ENCODE assay signal across 8 cellular contexts in the genomic region with DNA sequence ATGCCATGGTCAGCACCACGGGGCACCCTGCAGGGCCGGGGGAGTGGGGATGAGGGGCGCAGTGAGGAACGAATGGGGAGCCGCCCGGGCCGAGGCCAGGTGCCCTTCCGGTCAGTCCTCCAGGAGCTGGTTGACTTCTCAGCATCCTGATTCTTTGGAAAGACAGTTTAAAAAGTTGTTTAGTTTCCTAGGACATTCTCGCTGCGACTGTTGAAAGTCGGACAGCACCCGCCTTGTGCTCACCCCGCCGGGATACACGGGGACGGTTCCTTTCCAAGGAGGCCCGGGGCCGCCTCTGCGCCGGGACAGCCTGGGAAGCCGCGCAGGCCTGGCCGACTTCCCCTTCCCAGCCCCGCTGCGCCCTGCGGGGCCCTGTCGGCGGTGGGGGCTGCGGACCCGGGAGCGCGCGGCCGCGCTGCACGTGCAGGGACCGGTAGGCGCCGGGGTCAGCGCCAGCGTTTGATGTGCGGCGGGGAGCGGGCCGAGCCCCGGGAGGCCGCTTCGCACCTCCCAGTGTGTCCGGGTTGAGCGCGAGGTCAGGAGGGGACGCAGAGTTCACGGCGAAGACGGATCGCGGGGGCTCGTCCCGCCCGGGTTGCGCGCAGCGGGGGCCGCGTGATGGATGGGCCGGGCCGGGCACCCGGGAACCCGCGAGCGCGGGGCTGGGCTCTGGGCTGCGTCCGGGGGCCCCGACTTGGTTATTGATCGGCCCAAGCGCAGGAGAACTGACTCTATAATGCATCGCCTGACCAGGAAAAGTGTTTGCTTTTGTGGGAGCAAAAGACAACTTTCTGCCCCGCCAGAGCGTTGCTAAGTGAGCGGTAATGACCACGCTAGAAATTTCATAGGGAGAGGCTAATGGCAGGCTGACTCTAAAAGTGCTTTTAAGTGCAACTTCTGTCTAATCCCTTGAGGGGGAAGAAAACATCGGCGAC. TPM values are rescaled to one million over a fixed set of nuclear protein-coding genes. Genes with fewer than 3 reads are reported as not detected.
DNase-seq lines count a peak whose midpoint lies in the region; ATAC-seq, FAIRE-seq and TF ChIP-seq lines count a peak whose summit lies in the region.

No MANE protein-coding gene starts in this region.

- H3K4me3 Mint-ChIP-seq in T-cell: peak overlapping the region; percentile 56 to 72 (median 61)

- ATAC-seq in T-cell (replicated peaks in 1 of 4): peak; percentile 40 to 62 (median 40)
- peak; percentile 74 for ATAC-seq in omental fat pad (ENCODE audit: low FRiP score)
- no peak for ATAC-seq in HG03354 (IDR thresholded peaks at IDR 0.05; ENCODE audit: poor library complexity, severe bottlenecking, unreplicated experiment)

- peaks cover 6% of the 10 kb centered on the region for H3K36me3 Mint-ChIP-seq in T-cell

- POLR2A ChIA-PET in T-cell (lab: Charles Lee): no interaction called here

- H3K4me1 Mint-ChIP-seq in T-cell: peaks cover 0 to 11% (median 10%) of the 10 kb centered on the region in 3 donors

- H3K27me3 Mint-ChIP-seq in T-cell: peaks cover 47 to 59% of the 10 kb centered on the region in 2 donors

- no peak for FAIRE-seq in urothelium cell line (lab: Jason Lieb, UNC)

- H3K27ac Mint-ChIP-seq in T-cell: no peak overlapping the region

- CTCF ChIA-PET in T-cell (lab: Charles Lee): no interaction called here

- peaks cover 8 to 17% (median 9%) of the 10 kb centered on the region in 3 donors for H3K9me3 Mint-ChIP-seq in T-cell

- no peak for TF ChIP-seq CTCF in omental fat pad (IDR thresholded peaks at IDR 0.05)

- DNase-seq in C1 segment of cervical spinal cord (lab: John Stamatoyannopoulos, UW) (peak in 8 of 14 donors; percentile 11 to 47 (median 29)), T-cell (peak in 1 of 34 experiments; percentile 1), globus pallidus (ENCODE audit: low spot score) (peak; percentile 11), omental fat pad (ENCODE audit: low spot score) (no peak), NCI-H1105 treated with DMSO at 0.1 percent for 48 hours (lab: John Stamatoyannopoulos, UW) (no peak), urothelium cell line (ENCODE audit: low spot score) (no peak), superior temporal gyrus (ENCODE audit: extremely low spot score) (no peak)

RNA-seq across cellular contexts. Expression of gene SMIM21, which starts 28.0 kb away (rescaled TPM):
- total RNA-seq in T-cell: not detected
- total RNA-seq in omental fat pad: not detected

Comparison
In these comparisons a context has a peak if more than half of its experiments do, and no peak if none do; other contexts are left out.
1. DNase-seq: peak in C1 segment of cervical spinal cord (8 of 14) and globus pallidus (single experiment); none in omental fat pad (single experiment), NCI-H1105 treated with DMSO at 0.1 percent for 48 hours (single experiment), urothelium cell line (single experiment) and superior temporal gyrus (single experiment).